ENCODE assay signal across 21 cellular contexts in genomic region chr7:42939457-42940240, GRCh38. TPM values are rescaled to one million over a fixed set of nuclear protein-coding genes. Genes with fewer than 3 reads are reported as not detected.
DNase-seq lines count a peak whose midpoint lies in the region; ATAC-seq and TF ChIP-seq lines count a peak whose summit lies in the region.
"Had no signal": no experiment of that assay in that cellular context is flagged by ENCODE, and none has a peak within 500 bp of the region (broad histone marks: within the 10 kb centered on the region; RNA-seq: fewer than 3 reads in every experiment).

No MANE protein-coding gene starts in this region.

- no peaks in the 10 kb centered on the region for H3K27me3 Mint-ChIP-seq in activated T-cell treated with anti-CD3 and anti-CD28 coated beads, Interleukin-2, amount 50 U/mL, for 72 hours (ENCODE audit: low read depth)
- no peaks in the 10 kb centered on the region for H3K27me3 Mint-ChIP-seq in T-helper 17 cell
- H3K27me3 Mint-ChIP-seq in stimulated activated naive B cell treated with anti-CD40 and anti-IgM and Interleukin-4, amounts not matched to agents 10 μg/mL and 1 μg/mL and 100 μg/mL, for 72 hours: no peaks in the 10 kb centered on the region

- intact Hi-C loops in posterior cingulate gyrus (cut with DNase I): loop anchor here (5.0 to 10.0 kb wide), 3 partner anchors 168 to 785 kb away; partner anchors contain the start of gene COA1

- peaks cover 46% of the 10 kb centered on the region for H3K4me1 Mint-ChIP-seq in activated T-cell treated with anti-CD3 and anti-CD28 coated beads, Interleukin-2, amount 50 U/mL, for 72 hours (ENCODE audit: low read depth)
- H3K4me1 Mint-ChIP-seq in T-helper 17 cell: peaks cover 15% of the 10 kb centered on the region
- H3K4me1 Mint-ChIP-seq in stimulated activated naive B cell treated with anti-CD40 and anti-IgM and Interleukin-4, amounts not matched to agents 10 μg/mL and 1 μg/mL and 100 μg/mL, for 72 hours: peaks cover 5 to 9% of the 10 kb centered on the region in 2 donors

- no peaks in the 10 kb centered on the region for H3K9me3 ChIP-seq in T-helper 17 cell (ENCODE audit: control insufficient read depth, low read length, poor library complexity, severe bottlenecking)
- H3K9me3 ChIP-seq: left ventricle myocardium inferior, MG63, neutrophil, SJSA1 had no signal

- no peak for DNase-seq in activated T-cell treated with anti-CD3 and anti-CD28 coated beads, Interleukin-2, amount 50 U/mL, for 72 hours
- no peak for DNase-seq in activated T-cell treated with anti-CD3 and anti-CD28 coated beads, Interleukin-2, amount 50 U/mL, for 1 hour
- DNase-seq in T-helper 17 cell (no peak), posterior cingulate gyrus (no peak), GM20000 (ENCODE audit: low spot score) (no peak), NCI-H510A (lab: John Stamatoyannopoulos, UW) (no peak)
- no peak for DNase-seq in stimulated activated naive B cell treated with anti-CD40 and anti-IgM and Interleukin-4, amounts not matched to agents 10 μg/mL and 1 μg/mL and 100 μg/mL, for 72 hours
- DNase-seq: aorta; Calu3; cerebellar nuclear complex; effector CD4-positive, alpha-beta T cell; GOT3; IMR-90; left ventricle myocardium inferior; MG63; NCI-H1694; PC-9; T-helper 9 cell had no signal

- no peak for TF ChIP-seq CTCF in GM20000 (IDR thresholded peaks at IDR 0.05; ENCODE audit: extremely low read depth, missing control alignments)

- H3K9me3 Mint-ChIP-seq in activated T-cell treated with anti-CD3 and anti-CD28 coated beads, Interleukin-2, amount 50 U/mL, for 72 hours: no peaks in the 10 kb centered on the region
- H3K9me3 Mint-ChIP-seq in stimulated activated naive B cell treated with anti-CD40 and anti-IgM and Interleukin-4, amounts not matched to agents 10 μg/mL and 1 μg/mL and 100 μg/mL, for 72 hours: no peaks in the 10 kb centered on the region

- H3K27ac Mint-ChIP-seq in activated T-cell treated with anti-CD3 and anti-CD28 coated beads, Interleukin-2, amount 50 U/mL, for 72 hours: peak overlapping the region; percentile 17
- peak overlapping the region; percentile 37 for H3K27ac Mint-ChIP-seq in T-helper 17 cell
- H3K27ac Mint-ChIP-seq in stimulated activated naive B cell treated with anti-CD40 and anti-IgM and Interleukin-4, amounts not matched to agents 10 μg/mL and 1 μg/mL and 100 μg/mL, for 72 hours: peak overlapping the region; percentile 22

- H3K4me3 Mint-ChIP-seq in activated T-cell treated with anti-CD3 and anti-CD28 coated beads, Interleukin-2, amount 50 U/mL, for 72 hours: peak overlapping the region; percentile 39 to 43
- no peak overlapping the region for H3K4me3 Mint-ChIP-seq in T-helper 17 cell
- H3K4me3 Mint-ChIP-seq in stimulated activated naive B cell treated with anti-CD40 and anti-IgM and Interleukin-4, amounts not matched to agents 10 μg/mL and 1 μg/mL and 100 μg/mL, for 72 hours: no peak overlapping the region

- H3K36me3 Mint-ChIP-seq in activated T-cell treated with anti-CD3 and anti-CD28 coated beads, Interleukin-2, amount 50 U/mL, for 72 hours (ENCODE audit: insufficient read depth in 2 of 2): peaks cover 2 to 9% of the 10 kb centered on the region in 2 donors
- peaks cover 14% of the 10 kb centered on the region for H3K36me3 Mint-ChIP-seq in T-helper 17 cell (ENCODE audit: low read depth)
- peaks cover 20 to 45% of the 10 kb centered on the region in 2 donors for H3K36me3 Mint-ChIP-seq in stimulated activated naive B cell treated with anti-CD40 and anti-IgM and Interleukin-4, amounts not matched to agents 10 μg/mL and 1 μg/mL and 100 μg/mL, for 72 hours

- peak; percentile 63 to 71 for ATAC-seq in activated T-cell treated with anti-CD3 and anti-CD28 coated beads, Interleukin-2, amount 50 U/mL, for 72 hours (replicated peaks in 1 of 2)
- ATAC-seq in GM18502 (IDR thresholded peaks at IDR 0.05; ENCODE audit: poor library complexity, unreplicated experiment) (peak; percentile 48), T-helper 17 cell (peak; percentile 47)
- ATAC-seq in stimulated activated naive B cell treated with anti-CD40 and anti-IgM and Interleukin-4, amounts not matched to agents 10 μg/mL and 1 μg/mL and 100 μg/mL, for 72 hours (replicated peaks): no peak

RNA-seq across cellular contexts. Expression of gene MRPL32, which starts 7.5 kb away (rescaled TPM):
- 10 to 100 TPM; 64.5 to 66.6 TPM for total RNA-seq in activated T-cell treated with anti-CD3 and anti-CD28 coated beads, Interleukin-2, amount 50 U/mL, for 72 hours
- total RNA-seq in T-helper 17 cell: 10 to 100 TPM; 31.1 to 39.1 TPM

RNA-seq across cellular contexts. Expression of gene PSMA2, which starts 7.7 kb away (rescaled TPM):
- 100 to 1,000 TPM; 107 to 124 TPM for total RNA-seq in activated T-cell treated with anti-CD3 and anti-CD28 coated beads, Interleukin-2, amount 50 U/mL, for 72 hours
- total RNA-seq in T-helper 17 cell: 10 to 100 TPM; 42.1 to 49.8 TPM

RNA-seq across cellular contexts. Expression of gene C7orf25, which starts 27.8 kb away (rescaled TPM):
- total RNA-seq in activated T-cell treated with anti-CD3 and anti-CD28 coated beads, Interleukin-2, amount 50 U/mL, for 72 hours: 1 to 10 TPM; 3.5 to 5.1 TPM
- 1 to 10 TPM; 1.9 to 2.9 TPM for total RNA-seq in T-helper 17 cell

Comparison
In these comparisons a context has a peak if more than half of its experiments do, and no peak if none do; other contexts are left out.
1. ATAC-seq: peak in activated T-cell treated with anti-CD3 and anti-CD28 coated beads, Interleukin-2, amount 50 U/mL, for 72 hours (2 of 2), GM18502 (single experiment) and T-helper 17 cell (single experiment); none in stimulated activated naive B cell treated with anti-CD40 and anti-IgM and Interleukin-4, amounts not matched to agents 10 μg/mL and 1 μg/mL and 100 μg/mL, for 72 hours (0 of 2).
2. H3K4me3 Mint-ChIP-seq: peak in activated T-cell treated with anti-CD3 and anti-CD28 coated beads, Interleukin-2, amount 50 U/mL, for 72 hours (2 of 2); none in T-helper 17 cell (single experiment) and stimulated activated naive B cell treated with anti-CD40 and anti-IgM and Interleukin-4, amounts not matched to agents 10 μg/mL and 1 μg/mL and 100 μg/mL, for 72 hours (0 of 2).
3. Peak in every context shown above with its lines, with median percentiles within 50 percentile points of each other: H3K27ac Mint-ChIP-seq.